Comparison of ENCODE assay signal across 9 cellular contexts in genomic region chr4:119785963-119786362, GRCh38.
DNase-seq lines count a peak whose midpoint lies in the region; FAIRE-seq and TF ChIP-seq lines count a peak whose summit lies in the region.
"Had no signal": no experiment of that assay in that cellular context is flagged by ENCODE, and none has a peak within 500 bp of the region (broad histone marks: within the 10 kb centered on the region; RNA-seq: fewer than 3 reads in every experiment).

No MANE protein-coding gene starts in this region.

- in situ Hi-C loops in GM13977 (cut with MboI; ENCODE audit: low pct_unique_long_range_greater_than_20kb, low sequenced_read_pairs, unreplicated experiment) = no loop called here

- H3K4me1 ChIP-seq in OCI-LY3 (ENCODE audit: low read length) (no peaks in the 10 kb centered on the region), fibroblast of lung (ENCODE audit: control insufficient read depth, extremely low read depth, insufficient read depth, low read length) (no peaks in the 10 kb centered on the region)

- H4K20me1 ChIP-seq in OCI-LY3 (ENCODE audit: insufficient read depth, low read length) (no peaks in the 10 kb centered on the region), fibroblast of lung (ENCODE audit: control insufficient read depth, extremely low read depth, insufficient read depth, low read length) (no peaks in the 10 kb centered on the region)

- no peak overlapping the region for H3K4me2 ChIP-seq in OCI-LY3 (ENCODE audit: low read length)
- no peak overlapping the region for H3K4me2 ChIP-seq in fibroblast of lung (ENCODE audit: extremely low read depth, insufficient read depth, low read length)

- H2AFZ ChIP-seq in OCI-LY3 (ENCODE audit: low read depth, low read length) (no peak overlapping the region), fibroblast of lung (ENCODE audit: low read length) (no peak overlapping the region)

- H3K4me3 ChIP-seq in OCI-LY3 (ENCODE audit: low read length) (no peak overlapping the region), fibroblast of lung (replicated peaks in 1 of 4; ENCODE audit: control extremely low read depth in 1 of 4, insufficient read depth in 1 of 4, low read depth in 3 of 4, low read length in 4 of 4) (no peak overlapping the region)

- H3K79me2 ChIP-seq in OCI-LY3 (ENCODE audit: low read length) = no peaks in the 10 kb centered on the region
- no peaks in the 10 kb centered on the region for H3K79me2 ChIP-seq in fibroblast of lung (ENCODE audit: control insufficient read depth, insufficient read depth, low read length)

- H3K36me3 ChIP-seq in OCI-LY3 (replicated peaks; ENCODE audit: low read depth, low read length) (no peaks in the 10 kb centered on the region), fibroblast of lung (ENCODE audit: control insufficient read depth, insufficient read depth, low read length) (no peaks in the 10 kb centered on the region)

- no peaks in the 10 kb centered on the region for H3K9me3 ChIP-seq in OCI-LY3 (ENCODE audit: insufficient read depth, low read length)
- H3K9me3 ChIP-seq in fibroblast of lung (ENCODE audit: control insufficient read depth, insufficient read depth, low read depth, low read length) = no peaks in the 10 kb centered on the region

- H3K9ac ChIP-seq in OCI-LY3 (ENCODE audit: low read length) (no peak overlapping the region), fibroblast of lung (ENCODE audit: insufficient read depth, low read length) (no peak overlapping the region)

- FAIRE-seq in GM19239 (lab: Jason Lieb, UNC) = no peak
- FAIRE-seq: TTC549 had no signal

- TF ChIP-seq CTCF in GM13977 (IDR thresholded peaks at IDR 0.05; ENCODE audit: extremely low read depth, insufficient read depth, missing control alignments) (peak; percentile 26), OCI-LY3 (IDR thresholded peaks at IDR 0.05; ENCODE audit: low read depth, low read length) (peak; percentile 41), fibroblast of lung (conservative IDR thresholded peaks at IDR 0.05 in 1 of 2, IDR thresholded peaks at IDR 0.05 in 1 of 2; ENCODE audit: low read depth in 1 of 2, low read length in 2 of 2) (peak; percentile 7 to 40)

- H3K27me3 ChIP-seq in OCI-LY3 (ENCODE audit: low read depth, low read length) (no peaks in the 10 kb centered on the region), fibroblast of lung (ENCODE audit: control insufficient read depth, insufficient read depth, low read length) (no peaks in the 10 kb centered on the region)

- DNase-seq in GM13977 (ENCODE audit: low spot score) (no peak), fibroblast of lung (ENCODE audit: low read depth in 2 of 2) (peak; percentile 35 to 52), renal cortical epithelial cell (ENCODE audit: low read depth) (peak; percentile 8), GM19239 (ENCODE audit: insufficient read length, low spot score) (no peak), NCI-H1694 treated with DMSO at 0.1 percent for 48 hours (lab: John Stamatoyannopoulos, UW) (no peak), SHP77 treated with DMSO at 0.1 percent for 48 hours (lab: John Stamatoyannopoulos, UW) (no peak)
- DNase-seq: aorta had no signal

- no peak overlapping the region for H3K27ac ChIP-seq in OCI-LY3 (ENCODE audit: low read length)
- H3K27ac ChIP-seq in fibroblast of lung (ENCODE audit: insufficient read depth, low read length) = no peak overlapping the region

Comparison
In these comparisons a context has a peak if more than half of its experiments do, and no peak if none do; other contexts are left out.
1. DNase-seq: peak in fibroblast of lung (2 of 2) and renal cortical epithelial cell (single experiment); none in GM13977 (single experiment), GM19239 (single experiment), NCI-H1694 treated with DMSO at 0.1 percent for 48 hours (single experiment) and SHP77 treated with DMSO at 0.1 percent for 48 hours (single experiment).
2. Peak in every context shown above with its lines, with median percentiles within 50 percentile points of each other: CTCF ChIP-seq.